14 cellular contexts compared by ENCODE assay signal in the genomic region with DNA sequence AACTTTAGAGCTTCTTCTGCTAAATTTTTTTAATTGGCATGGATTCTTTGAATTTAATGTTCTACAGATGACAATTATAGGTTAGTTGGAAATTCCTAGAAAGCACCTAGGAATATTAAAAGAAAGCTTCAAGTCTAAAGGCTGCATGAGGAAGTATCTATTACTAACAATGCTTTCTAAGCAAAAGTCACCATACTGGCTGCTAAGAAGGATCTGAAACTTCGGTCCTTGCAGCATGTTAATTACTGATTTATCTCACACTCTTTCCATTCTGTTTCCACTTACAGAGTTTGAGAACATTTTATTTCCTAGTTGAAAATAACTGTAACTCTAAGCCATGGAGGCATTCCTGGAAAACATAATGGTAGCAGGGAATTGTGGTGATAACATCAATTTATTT.
DNase-seq lines count a peak whose midpoint lies in the region; ATAC-seq lines count a peak whose summit lies in the region.
"Had no signal": no experiment of that assay in that cellular context is flagged by ENCODE, and none has a peak within 500 bp of the region (broad histone marks: within the 10 kb centered on the region; RNA-seq: fewer than 3 reads in every experiment).

No MANE protein-coding gene starts in this region.

- H3K4me1 Mint-ChIP-seq in stimulated activated naive B cell treated with anti-CD40 and anti-IgM and Interleukin-4, amounts not matched to agents 10 μg/mL and 1 μg/mL and 100 μg/mL, for 72 hours = peaks cover 3 to 20% of the 10 kb centered on the region in 2 donors
- H3K4me1 Mint-ChIP-seq: activated CD4-positive, alpha-beta T cell treated with anti-CD3 and anti-CD28 coated beads, Interleukin-2, amount 10 ng/mL, durations not matched to agents 24 days and 14 days; activated naive CD4-positive, alpha-beta T cell treated with anti-CD3 and anti-CD28 coated beads, Interleukin-2, amount 50 U/mL, for 24 hours had no signal

- peak; percentile 74 for ATAC-seq in HG02642 (IDR thresholded peaks at IDR 0.05; ENCODE audit: poor library complexity, unreplicated experiment)
- peak; percentile 75 for ATAC-seq in HG03460 (IDR thresholded peaks at IDR 0.05; ENCODE audit: unreplicated experiment)
- peak; percentile 84 to 86 for ATAC-seq in stimulated activated naive B cell treated with anti-CD40 and anti-IgM and Interleukin-4, amounts not matched to agents 10 μg/mL and 1 μg/mL and 100 μg/mL, for 72 hours (replicated peaks)
- ATAC-seq in GM18517 (IDR thresholded peaks at IDR 0.05; ENCODE audit: unreplicated experiment) = no peak

- no peak overlapping the region for H3K4me3 Mint-ChIP-seq in stimulated activated naive B cell treated with anti-CD40 and anti-IgM and Interleukin-4, amounts not matched to agents 10 μg/mL and 1 μg/mL and 100 μg/mL, for 72 hours
- H3K4me3 Mint-ChIP-seq: activated CD4-positive, alpha-beta T cell treated with anti-CD3 and anti-CD28 coated beads, Interleukin-2, amount 10 ng/mL, durations not matched to agents 24 days and 14 days; activated naive CD4-positive, alpha-beta T cell treated with anti-CD3 and anti-CD28 coated beads, Interleukin-2, amount 50 U/mL, for 24 hours had no signal

- H3K27ac Mint-ChIP-seq in stimulated activated naive B cell treated with anti-CD40 and anti-IgM and Interleukin-4, amounts not matched to agents 10 μg/mL and 1 μg/mL and 100 μg/mL, for 72 hours = no peak overlapping the region
- H3K27ac Mint-ChIP-seq: activated CD4-positive, alpha-beta T cell treated with anti-CD3 and anti-CD28 coated beads, Interleukin-2, amount 10 ng/mL, durations not matched to agents 24 days and 14 days; activated naive CD4-positive, alpha-beta T cell treated with anti-CD3 and anti-CD28 coated beads, Interleukin-2, amount 50 U/mL, for 24 hours had no signal

- peak; percentile 25 for DNase-seq in NOMO-1 treated with DMSO at 0.1 percent for 48 hours (lab: John Stamatoyannopoulos, UW; ENCODE audit: unreplicated experiment)
- no peak for DNase-seq in NOMO-1 treated with dmso at 0.1 percent for 144 hours (lab: John Stamatoyannopoulos, UW; ENCODE audit: unreplicated experiment)
- DNase-seq in stimulated activated naive B cell treated with anti-CD40 and anti-IgM and Interleukin-4, amounts not matched to agents 10 μg/mL and 1 μg/mL and 100 μg/mL, for 72 hours = no peak
- no peak for DNase-seq in activated CD4-positive, CD25-positive, alpha-beta regulatory T cell treated with anti-CD3 and anti-CD28 coated beads, Interleukin-2, amount 50 U/mL, for 72 hours
- no peak for DNase-seq in hippocampal formation (lab: John Stamatoyannopoulos, UW)
- DNase-seq: activated CD4-positive, alpha-beta T cell treated with anti-CD3 and anti-CD28 coated beads, Interleukin-2, amount 10 ng/mL, durations not matched to agents 24 days and 14 days; kidney glomerular epithelial cell; MM.1S; NCI-H524 had no signal

- peaks cover 27 to 33% of the 10 kb centered on the region in 2 donors for H3K27me3 Mint-ChIP-seq in stimulated activated naive B cell treated with anti-CD40 and anti-IgM and Interleukin-4, amounts not matched to agents 10 μg/mL and 1 μg/mL and 100 μg/mL, for 72 hours

- no peaks in the 10 kb centered on the region for H3K36me3 Mint-ChIP-seq in stimulated activated naive B cell treated with anti-CD40 and anti-IgM and Interleukin-4, amounts not matched to agents 10 μg/mL and 1 μg/mL and 100 μg/mL, for 72 hours

- no peaks in the 10 kb centered on the region for H3K9me3 Mint-ChIP-seq in stimulated activated naive B cell treated with anti-CD40 and anti-IgM and Interleukin-4, amounts not matched to agents 10 μg/mL and 1 μg/mL and 100 μg/mL, for 72 hours
- H3K9me3 Mint-ChIP-seq: activated CD4-positive, alpha-beta T cell treated with anti-CD3 and anti-CD28 coated beads, Interleukin-2, amount 10 ng/mL, durations not matched to agents 24 days and 14 days; activated naive CD4-positive, alpha-beta T cell treated with anti-CD3 and anti-CD28 coated beads, Interleukin-2, amount 50 U/mL, for 24 hours; nephron had no signal
